In genomic region chr14:87629788-87630187, GRCh38 we compare ENCODE assay signal across 23 cellular contexts.
"Had no signal": no experiment of that assay in that cellular context is flagged by ENCODE, and none has a peak within 500 bp of the region (broad histone marks: within the 10 kb centered on the region; RNA-seq: fewer than 3 reads in every experiment).

No MANE protein-coding gene starts in this region.

- H3K27ac ChIP-seq: ascending aorta, esophagus muscularis mucosa, hepatocyte, lower lobe of right lung, neutrophil, ovary, prostate gland, upper lobe of right lung had no signal

- H3K27me3 Mint-ChIP-seq: activated T-cell treated with anti-CD3 and anti-CD28 coated beads, Interleukin-2, amount 50 U/mL, for 24 hours; activated T-helper 17 cell treated with anti-CD3 and anti-CD28 coated beads, Interleukin-2, amount 50 U/mL, for 72 hours; central memory CD8-positive, alpha-beta T cell had no signal

- H3K4me2 ChIP-seq: hepatocyte had no signal

- DNase-seq: activated CD8-positive, alpha-beta memory T cell treated with anti-CD3 and anti-CD28 coated beads for 24 hours; activated CD8-positive, alpha-beta memory T cell treated with anti-CD3 and anti-CD28 coated beads, Interleukin-2, amount 50 U/mL, for 4 hours; activated T-cell treated with anti-CD3 and anti-CD28 coated beads, Interleukin-2, amount 50 U/mL, for 24 hours; glutamatergic neuron; immature natural killer cell; lower lobe of right lung; midbrain; natural killer cell; ovary; stimulated activated CD4-positive, alpha-beta T cell treated with anti-CD3 and anti-CD28 coated beads, Interleukin-4, amount 100 ng/mL, for 24 hours; stimulated activated naive CD4-positive, alpha-beta T cell treated with Interleukin-2 at 50 U/mL for 16 hours; upper lobe of right lung had no signal

- H2AFZ ChIP-seq: hepatocyte had no signal

- ATAC-seq: activated naive CD4-positive, alpha-beta T cell treated with anti-CD3 and anti-CD28 coated beads, Interleukin-2, amount 50 U/mL, for 72 hours; activated T-helper 17 cell treated with anti-CD3 and anti-CD28 coated beads, Interleukin-2, amount 50 U/mL, for 72 hours; left lobe of liver; lower lobe of right lung; natural killer cell; upper lobe of right lung had no signal

- H3K79me2 ChIP-seq: hepatocyte had no signal

- H3K9me3 ChIP-seq: ascending aorta, breast epithelium, esophagus muscularis mucosa, lower lobe of right lung, neutrophil, ovary, prostate gland, upper lobe of right lung had no signal

- H3K36me3 Mint-ChIP-seq: activated naive CD4-positive, alpha-beta T cell treated with anti-CD3 and anti-CD28 coated beads, Interleukin-2, amount 50 U/mL, for 72 hours; immature natural killer cell; natural killer cell; WTC11 had no signal

- H3K4me3 ChIP-seq: ascending aorta, breast epithelium, esophagus muscularis mucosa, hepatocyte, lower lobe of right lung, ovary, prostate gland, upper lobe of right lung had no signal

- H3K27ac Mint-ChIP-seq: activated naive CD4-positive, alpha-beta T cell treated with anti-CD3 and anti-CD28 coated beads, Interleukin-2, amount 50 U/mL, for 72 hours; activated T-cell treated with anti-CD3 and anti-CD28 coated beads, Interleukin-2, amount 50 U/mL, for 24 hours; activated T-helper 17 cell treated with anti-CD3 and anti-CD28 coated beads, Interleukin-2, amount 50 U/mL, for 72 hours; immature natural killer cell; natural killer cell; WTC11 had no signal

- H3K27me3 ChIP-seq: ascending aorta, breast epithelium, esophagus muscularis mucosa, hepatocyte, neutrophil, ovary, upper lobe of right lung had no signal

- H3K4me1 ChIP-seq: prostate gland, upper lobe of right lung had no signal

- H3K36me3 ChIP-seq: ascending aorta, breast epithelium, esophagus muscularis mucosa, lower lobe of right lung, neutrophil, ovary, prostate gland, upper lobe of right lung had no signal

- H3K4me1 Mint-ChIP-seq: activated T-helper 17 cell treated with anti-CD3 and anti-CD28 coated beads, Interleukin-2, amount 50 U/mL, for 72 hours; central memory CD8-positive, alpha-beta T cell; immature natural killer cell; natural killer cell had no signal

- H3K9me3 Mint-ChIP-seq: activated T-cell treated with anti-CD3 and anti-CD28 coated beads, Interleukin-2, amount 50 U/mL, for 24 hours had no signal

- H3K4me3 Mint-ChIP-seq: activated T-cell treated with anti-CD3 and anti-CD28 coated beads, Interleukin-2, amount 50 U/mL, for 24 hours; activated T-helper 17 cell treated with anti-CD3 and anti-CD28 coated beads, Interleukin-2, amount 50 U/mL, for 72 hours; central memory CD8-positive, alpha-beta T cell; immature natural killer cell; natural killer cell; WTC11 had no signal
